7 cellular contexts compared by ENCODE assay signal in the genomic region with DNA sequence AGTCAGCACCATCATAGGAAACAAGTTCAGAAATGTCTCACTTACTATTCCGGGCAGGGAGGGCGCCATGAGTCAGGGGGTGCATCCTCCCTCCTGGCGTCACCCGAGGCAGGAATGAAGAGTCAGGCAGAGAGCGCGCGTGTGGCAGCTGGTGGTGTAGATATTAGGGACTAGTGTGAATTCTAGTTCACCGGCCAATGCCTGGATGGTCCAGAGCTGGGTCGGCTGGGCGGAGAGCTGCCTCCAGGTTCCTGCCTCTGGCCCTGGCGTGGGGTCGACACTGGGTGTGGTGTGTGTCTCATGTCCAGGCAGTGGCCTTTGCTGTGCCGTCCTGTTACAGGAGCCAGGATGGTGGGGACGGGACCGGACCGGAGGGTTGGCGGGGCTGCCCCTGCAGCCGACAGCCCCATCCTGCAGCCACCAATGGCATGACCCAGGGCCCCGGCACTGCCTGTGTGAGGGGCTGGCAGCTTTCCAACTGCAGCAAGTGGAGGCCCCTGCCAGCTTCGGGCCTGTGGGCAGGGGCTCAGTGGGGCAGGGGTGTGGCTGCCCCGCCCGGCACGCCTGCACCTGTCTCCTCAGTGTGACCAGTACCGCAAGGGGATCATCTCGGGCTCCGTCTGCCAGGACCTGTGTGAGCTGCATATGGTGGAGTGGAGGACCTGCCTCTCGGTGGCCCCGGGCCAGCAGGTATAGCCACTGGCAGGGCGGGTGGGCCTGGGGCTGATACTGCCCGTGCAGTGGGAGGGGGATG. TPM values are rescaled to one million over a fixed set of nuclear protein-coding genes. Genes with fewer than 3 reads are reported as not detected.
DNase-seq lines count a peak whose midpoint lies in the region; ATAC-seq, FAIRE-seq and TF ChIP-seq lines count a peak whose summit lies in the region.
"Had no signal": no experiment of that assay in that cellular context is flagged by ENCODE, and none has a peak within 500 bp of the region (broad histone marks: within the 10 kb centered on the region; RNA-seq: fewer than 3 reads in every experiment).

No MANE protein-coding gene starts in this region.

- H4K5ac ChIP-seq in H9 (ENCODE audit: insufficient read length, low read depth, low read length) = no peak overlapping the region

- WGBS in H9 (ENCODE audit: extremely low coverage, insufficient read length, low lambda C conversion rate) = no CpG with 5 or more reads among the region's 30 CpGs
- WGBS in mesenchymal stem cell = 82% methylated on average over 30 of the region's 30 CpGs

- H3K14ac ChIP-seq in H9 (ENCODE audit: insufficient read depth, low read length) (no peak overlapping the region), mesenchymal stem cell (ENCODE audit: low read length in 2 of 2) (no peak overlapping the region)

- no peaks in the 10 kb centered on the region for H3K9me3 ChIP-seq in H9 (ENCODE audit: control insufficient read depth, low read depth, low read length)
- H3K9me3 ChIP-seq in mesenchymal stem cell (ENCODE audit: control insufficient read depth, low read length) = no peaks in the 10 kb centered on the region

- H3K79me2 ChIP-seq in H9 (ENCODE audit: insufficient read depth, low read length) = peaks cover 3% of the 10 kb centered on the region; the same call in 1 of the 2 replicates

- H3K27ac ChIP-seq in H9 (ENCODE audit: insufficient read length, low read depth, low read length) (no peak overlapping the region), mesenchymal stem cell (ENCODE audit: low read length, poor library complexity, severe bottlenecking) (no peak overlapping the region)

- H3K4me3 Mint-ChIP-seq in H9 (no peak overlapping the region), activated B cell treated with CpG ODN at 0.5 μM for 24 hours (no peak overlapping the region)

- ATAC-seq in activated B cell treated with CpG ODN at 0.5 μM for 24 hours (ENCODE audit: low read depth) = no peak

- H3K9ac ChIP-seq in H9 (ENCODE audit: extremely low read depth, insufficient read length, low read length) (no peak overlapping the region), mesenchymal stem cell (ENCODE audit: low read length) (peak overlapping the region; percentile 29)

- no peak overlapping the region for H2BK15ac ChIP-seq in H9 (ENCODE audit: low read depth, low read length)
- H2BK15ac ChIP-seq in mesenchymal stem cell (ENCODE audit: low read depth, poor library complexity, severe bottlenecking) = no peak overlapping the region

- H3K4me2 ChIP-seq in H9 (ENCODE audit: insufficient read depth, insufficient read length, low read length) (no peak overlapping the region), mesenchymal stem cell (ENCODE audit: low read length, poor library complexity, severe bottlenecking) (no peak overlapping the region)

- H3K79me1 ChIP-seq in H9 (ENCODE audit: insufficient read depth, low read depth, low read length, poor library complexity, severe bottlenecking) = peaks cover 5% of the 10 kb centered on the region
- H3K79me1 ChIP-seq in mesenchymal stem cell (replicated peaks; ENCODE audit: low read length, poor library complexity, severe bottlenecking) = peaks cover 10% of the 10 kb centered on the region

- H2BK120ac ChIP-seq in H9 (ENCODE audit: low read depth, low read length, poor library complexity, severe bottlenecking) (no peak overlapping the region), mesenchymal stem cell (ENCODE audit: low read depth, low read length) (no peak overlapping the region)

- H3K27me3 ChIP-seq in H9 (ENCODE audit: insufficient read depth, low read length) = no peaks in the 10 kb centered on the region
- peaks cover 0 to 10% of the 10 kb centered on the region in 2 experiments for H3K27me3 ChIP-seq in mesenchymal stem cell (ENCODE audit: control insufficient read depth in 1 of 2, insufficient read depth in 1 of 2, low read length in 2 of 2)

- no peak overlapping the region for H3K4me3 ChIP-seq in mesenchymal stem cell (ENCODE audit: insufficient read depth in 1 of 2, low read depth in 1 of 2, low read length in 2 of 2)

- H3K4me1 Mint-ChIP-seq in H9 (peaks cover 9 to 15% of the 10 kb centered on the region in 2 experiments), activated B cell treated with CpG ODN at 0.5 μM for 24 hours (peaks cover 39% of the 10 kb centered on the region)

- H3K18ac ChIP-seq in H9 (ENCODE audit: insufficient read length, low read depth, low read length) (no peak overlapping the region), mesenchymal stem cell (ENCODE audit: low read depth in 1 of 2, low read length in 2 of 2) (no peak overlapping the region)

- CTCF ChIA-PET in activated B cell treated with CpG ODN at 0.5 μM for 24 hours (lab: Charles Lee) = no interaction called here

- peaks cover 46 to 59% of the 10 kb centered on the region in 2 experiments for H3K36me3 ChIP-seq in mesenchymal stem cell (ENCODE audit: control insufficient read depth in 1 of 2, insufficient read depth in 2 of 2, low read depth in 1 of 2, low read length in 2 of 2)

- H3K23me2 ChIP-seq in H9 (ENCODE audit: insufficient read length, low read depth, low read length, poor library complexity, severe bottlenecking) = no peaks in the 10 kb centered on the region

- H4K8ac ChIP-seq in H9 (replicated peaks; ENCODE audit: insufficient read length, low read depth, low read length) (no peak overlapping the region), mesenchymal stem cell (ENCODE audit: low read length) (no peak overlapping the region)

- H2AFZ ChIP-seq in H9 (ENCODE audit: low read length) (no peak overlapping the region), mesenchymal stem cell (ENCODE audit: low read depth, low read length) (no peak overlapping the region)

- H3K56ac ChIP-seq in H9 (ENCODE audit: insufficient read length, low read depth, low read length) = no peak overlapping the region

- H3K36me3 Mint-ChIP-seq in H9 (ENCODE audit: insufficient read depth in 1 of 3, low read depth in 3 of 3) (peaks cover 26 to 36% (median 30%) of the 10 kb centered on the region in 3 experiments; a peak in 6 of 7 replicates), activated B cell treated with CpG ODN at 0.5 μM for 24 hours (ENCODE audit: low read depth) (peaks cover 49% of the 10 kb centered on the region)

- H3K4me1 ChIP-seq in H9 (ENCODE audit: insufficient read depth, low read length) (no peaks in the 10 kb centered on the region), mesenchymal stem cell (ENCODE audit: control insufficient read depth, insufficient read depth, low read depth, low read length) (peaks cover 48% of the 10 kb centered on the region)

- no peak overlapping the region for H4K91ac ChIP-seq in H9 (ENCODE audit: insufficient read length, low read depth, low read length)
- no peak overlapping the region for H4K91ac ChIP-seq in mesenchymal stem cell (ENCODE audit: low read length)

- no peak for TF ChIP-seq CTCF in H9 (conservative IDR thresholded peaks at IDR 0.05)
- no peak for TF ChIP-seq CTCF in activated B cell treated with CpG ODN at 0.5 μM for 24 hours (IDR thresholded peaks at IDR 0.05)
- no peak for TF ChIP-seq CTCF in D721Med (IDR thresholded peaks at IDR 0.05; ENCODE audit: insufficient read depth, missing control alignments)

- no peak overlapping the region for H2AK5ac ChIP-seq in H9 (ENCODE audit: insufficient read length, low read length)
- H2AK5ac ChIP-seq in mesenchymal stem cell (ENCODE audit: low read length, severe bottlenecking) = no peak overlapping the region

- FAIRE-seq in D721Med (lab: Jason Lieb, UNC) = no peak
- FAIRE-seq: islet of Langerhans had no signal

- H3K4ac ChIP-seq in H9 (ENCODE audit: low read depth, low read length) = no peak overlapping the region
- H3K4ac ChIP-seq in mesenchymal stem cell (ENCODE audit: low read depth in 1 of 2, low read length in 2 of 2) = no peak overlapping the region

- H3K27ac Mint-ChIP-seq in H9 (peak overlapping the region in 1 of 3 experiments; percentile 71; a peak in 2 of 7 replicates), activated B cell treated with CpG ODN at 0.5 μM for 24 hours (peak overlapping the region; percentile 56)

- H2BK5ac ChIP-seq in H9 (ENCODE audit: insufficient read length, low read length) (no peak overlapping the region), mesenchymal stem cell (ENCODE audit: low read depth, low read length, poor library complexity, severe bottlenecking) (no peak overlapping the region)

- POLR2A ChIA-PET in activated B cell treated with CpG ODN at 0.5 μM for 24 hours (lab: Charles Lee) = interaction anchor here (0.9 to 2.1 kb wide), 3 partner anchors 8 to 101 kb away, joined by 4 to 11 read pairs (median 4); no protein-coding TSS in a partner anchor

- H3K23ac ChIP-seq in H9 (ENCODE audit: insufficient read length, low read depth, low read length) (no peak overlapping the region), mesenchymal stem cell (ENCODE audit: low read length in 2 of 2) (no peak overlapping the region)

- intact Hi-C loops in activated B cell treated with CpG ODN at 0.5 μM for 24 hours (cut with micrococcal nuclease) = no loop called here
- intact Hi-C loops in posterior cingulate gyrus (cut with DNase I) = no loop called here

- H3K27me3 Mint-ChIP-seq in H9 (ENCODE audit: low read depth) (no peaks in the 10 kb centered on the region; the same call in 1 of the 2 replicates), activated B cell treated with CpG ODN at 0.5 μM for 24 hours (no peaks in the 10 kb centered on the region)

- H4K20me1 ChIP-seq in H9 (ENCODE audit: control insufficient read depth, insufficient read depth, insufficient read length) = no peaks in the 10 kb centered on the region

- DNase-seq in H9 (peak; percentile 32), activated B cell treated with CpG ODN at 0.5 μM for 24 hours (no peak), mesenchymal stem cell (peak; percentile 55), posterior cingulate gyrus (no peak), D721Med (ENCODE audit: insufficient read length, low spot score) (no peak), iPS-NIHi11 (ENCODE audit: low spot score) (no peak)

- H3K9me3 Mint-ChIP-seq in H9 (no peaks in the 10 kb centered on the region; a peak in 1 of 5 replicates), activated B cell treated with CpG ODN at 0.5 μM for 24 hours (no peaks in the 10 kb centered on the region)

- H2BK20ac ChIP-seq in H9 (ENCODE audit: low read depth, low read length, poor library complexity, severe bottlenecking) = no peak overlapping the region

- H3T11ph ChIP-seq in H9 (ENCODE audit: low read length) = no peak overlapping the region

- no peak overlapping the region for H2BK12ac ChIP-seq in H9 (ENCODE audit: insufficient read length, low read depth, low read length)
- H2BK12ac ChIP-seq in mesenchymal stem cell (ENCODE audit: low read length in 2 of 2) = no peak overlapping the region

RNA-seq across cellular contexts. Expression of a gene that starts 9.1 kb away (rescaled TPM):
- total RNA-seq in H9 (2021) (38.2 and 40.3 TPM in 2 replicates), activated B cell treated with CpG ODN at 0.5 μM for 24 hours (1.5 and 2.2 TPM in 2 replicates)
- 5.0 TPM for polyA plus RNA-seq in mesenchymal stem cell (2013, experiment 1 of 2)
- polyA plus RNA-seq in mesenchymal stem cell (2013, experiment 2 of 2) = 4.6 TPM

RNA-seq across cellular contexts. Expression of a gene that starts 21.2 kb away (rescaled TPM):
- total RNA-seq in H9 (2021) (0.75 and 1.5 TPM in 2 replicates), activated B cell treated with CpG ODN at 0.5 μM for 24 hours (13.7 and 15.9 TPM in 2 replicates)
- polyA plus RNA-seq in mesenchymal stem cell (2013, experiment 1 of 2) = not detected
- not detected for polyA plus RNA-seq in mesenchymal stem cell (2013, experiment 2 of 2)

RNA-seq across cellular contexts. Expression of a gene that starts 26.8 kb away (rescaled TPM):
- total RNA-seq in H9 (2021) (not detected in 2 replicates), activated B cell treated with CpG ODN at 0.5 μM for 24 hours (not detected in 2 replicates)
- not detected for polyA plus RNA-seq in mesenchymal stem cell (2013, experiment 1 of 2)
- not detected for polyA plus RNA-seq in mesenchymal stem cell (2013, experiment 2 of 2)

RNA-seq across cellular contexts. Expression of a gene that starts 34.3 kb away (rescaled TPM):
- total RNA-seq in H9 (2021) (28.3 and 29.7 TPM in 2 replicates), activated B cell treated with CpG ODN at 0.5 μM for 24 hours (16.6 and 17.1 TPM in 2 replicates)
- 38.4 TPM for polyA plus RNA-seq in mesenchymal stem cell (2013, experiment 1 of 2)
- 36.4 TPM for polyA plus RNA-seq in mesenchymal stem cell (2013, experiment 2 of 2)

RNA-seq across cellular contexts. Expression of a gene that starts 36.5 kb away (rescaled TPM):
- total RNA-seq in H9 (2021) (not detected in 2 replicates), activated B cell treated with CpG ODN at 0.5 μM for 24 hours (5.3 and 6.9 TPM in 2 replicates)
- polyA plus RNA-seq in mesenchymal stem cell (2013, experiment 1 of 2) = not detected
- polyA plus RNA-seq in mesenchymal stem cell (2013, experiment 2 of 2) = not detected

Comparison
In these comparisons a context has a peak if more than half of its experiments do, and no peak if none do; other contexts are left out.
1. DNase-seq: peak in H9 (single experiment) and mesenchymal stem cell (single experiment); none in activated B cell treated with CpG ODN at 0.5 μM for 24 hours (single experiment), posterior cingulate gyrus (0 of 10), D721Med (single experiment) and iPS-NIHi11 (single experiment).
2. RNA of a gene that starts 9.1 kb away (total RNA-seq): 38.2 to 40.3 TPM in H9; 1.5 to 2.2 TPM in activated B cell treated with CpG ODN at 0.5 μM for 24 hours; every median in the first group is over 10 times any median in the second.